11 cellular contexts compared by ENCODE assay signal in genomic region chr2:240453461-240454030, GRCh38. TPM values are rescaled to one million over a fixed set of nuclear protein-coding genes. Genes with fewer than 3 reads are reported as not detected.
A peak's percentile ranks its signal among the peaks of the same experiment; 100 is the strongest.
DNase-seq lines count a peak whose midpoint lies in the region; ATAC-seq and TF ChIP-seq lines count a peak whose summit lies in the region.
"Had no signal": no experiment of that assay in that cellular context is flagged by ENCODE, and none has a peak within 500 bp of the region (broad histone marks: within the 10 kb centered on the region; RNA-seq: fewer than 3 reads in every experiment).

No MANE protein-coding gene starts in this region.

- H3K23ac ChIP-seq in mesendoderm (ENCODE audit: low read length): no peak overlapping the region

- H3K4me2 ChIP-seq in mesendoderm (ENCODE audit: low read length): peak overlapping the region; percentile 15

- H3K18ac ChIP-seq in mesendoderm (ENCODE audit: low read length): peak overlapping the region; percentile 9

- H3K27ac ChIP-seq in coronary artery: no peak overlapping the region
- H3K27ac ChIP-seq in mesendoderm (ENCODE audit: low read depth, low read length): no peak overlapping the region
- H3K27ac ChIP-seq in thymus (ENCODE audit: low read depth): no peak overlapping the region
- H3K27ac ChIP-seq: upper lobe of right lung had no signal

- no peaks in the 10 kb centered on the region for H3K9me3 ChIP-seq in thymus (ENCODE audit: control insufficient read depth)
- H3K9me3 ChIP-seq: upper lobe of right lung had no signal

- TF ChIP-seq CTCF in coronary artery (IDR thresholded peaks at IDR 0.05): no peak

- DNase-seq in NCI-H748 (lab: John Stamatoyannopoulos, UW; ENCODE audit: unreplicated experiment) (peak; percentile 36), NCI-H748 treated with DMSO at 0.1 percent for 48 hours (lab: John Stamatoyannopoulos, UW) (no peak), coronary artery (ENCODE audit: low spot score) (no peak), mesendoderm (no peak), GM03348 (ENCODE audit: low spot score) (no peak), GF-D8 (lab: John Stamatoyannopoulos, UW) (no peak)
- DNase-seq: dermis blood vessel endothelial cell, NCI-H2029, upper lobe of right lung had no signal

- H3K4me1 ChIP-seq in mesendoderm (ENCODE audit: control insufficient read depth, low read depth, low read length) (peaks cover 11% of the 10 kb centered on the region), thymus (ENCODE audit: control insufficient read depth, insufficient read depth, low read length) (no peaks in the 10 kb centered on the region)

- no peak overlapping the region for H2BK5ac ChIP-seq in mesendoderm (ENCODE audit: low read length)

- H4K5ac ChIP-seq in mesendoderm (ENCODE audit: low read length): no peak overlapping the region

- H3K79me2 ChIP-seq in mesendoderm (ENCODE audit: control insufficient read depth, insufficient read depth, low read length): no peaks in the 10 kb centered on the region

- no peak for ATAC-seq in HG03280 (IDR thresholded peaks at IDR 0.05; ENCODE audit: unreplicated experiment)
- ATAC-seq: upper lobe of right lung had no signal

- no peaks in the 10 kb centered on the region for H3K36me3 ChIP-seq in mesendoderm (ENCODE audit: control insufficient read depth, insufficient read depth, low read length)
- H3K36me3 ChIP-seq in thymus (ENCODE audit: control insufficient read depth, insufficient read depth): no peaks in the 10 kb centered on the region
- H3K36me3 ChIP-seq: upper lobe of right lung had no signal

- H2BK15ac ChIP-seq in mesendoderm (replicated peaks; ENCODE audit: low read depth): no peak overlapping the region

- H3K56ac ChIP-seq in mesendoderm (ENCODE audit: low read length): no peak overlapping the region

- no CpG with 5 or more reads among the region's 76 CpGs for WGBS in mesendoderm (ENCODE audit: extremely low coverage, insufficient coverage, low lambda C conversion rate)
- WGBS in thymus: 3% methylated on average over 74 of the region's 76 CpGs

- H3K4ac ChIP-seq in mesendoderm (ENCODE audit: low read depth, low read length): no peak overlapping the region

- peak overlapping the region; percentile 91 for H3K4me3 ChIP-seq in coronary artery
- H3K4me3 ChIP-seq in mesendoderm (ENCODE audit: low read length): no peak overlapping the region
- H3K4me3 ChIP-seq in thymus (ENCODE audit: low read length): peak overlapping the region; percentile 42

- no peak overlapping the region for H2AK5ac ChIP-seq in mesendoderm (ENCODE audit: low read length)

- H3K27me3 ChIP-seq in mesendoderm (ENCODE audit: insufficient read depth, low read length, poor library complexity): peaks cover 12% of the 10 kb centered on the region
- H3K27me3 ChIP-seq in thymus (ENCODE audit: control insufficient read depth, insufficient read depth): peaks cover 59% of the 10 kb centered on the region

- no peak overlapping the region for H4K8ac ChIP-seq in mesendoderm (ENCODE audit: low read depth, low read length)

- no peak overlapping the region for H2BK120ac ChIP-seq in mesendoderm (ENCODE audit: low read depth, low read length)

- no peak overlapping the region for H3K9ac ChIP-seq in mesendoderm (ENCODE audit: low read length)

- H3K79me1 ChIP-seq in mesendoderm (ENCODE audit: low read length): no peaks in the 10 kb centered on the region

RNA-seq across cellular contexts. Expression of gene GPC1, which starts 18.1 kb away (rescaled TPM):
- polyA plus RNA-seq in mesendoderm (2013, experiment 1 of 2): 13.5 TPM
- 14.4 TPM for polyA plus RNA-seq in mesendoderm (2013, experiment 2 of 2)
- polyA plus RNA-seq in thymus: 46.6 TPM
